21 cellular contexts compared by ENCODE assay signal in genomic region chr7:156106107-156106426, GRCh38.
"Had no signal": no experiment of that assay in that cellular context is flagged by ENCODE, and none has a peak within 500 bp of the region (broad histone marks: within the 10 kb centered on the region; RNA-seq: fewer than 3 reads in every experiment).

No MANE protein-coding gene starts in this region.

- H3K4me3 ChIP-seq: colonic mucosa, esophagus squamous epithelium, gastroesophageal sphincter, mucosa of descending colon, sigmoid colon, skin epidermis, thoracic aorta, transverse colon had no signal

- H3K27me3 Mint-ChIP-seq: stimulated activated naive B cell treated with anti-CD40 and anti-IgM and Interleukin-4, amounts not matched to agents 10 μg/mL and 1 μg/mL and 100 μg/mL, for 72 hours; stimulated activated naive CD8-positive, alpha-beta T cell treated with anti-CD3 and anti-CD28 coated beads, Interleukin-15, amount 100 ng/mL, for 72 hours had no signal

- H3K27ac Mint-ChIP-seq: immature natural killer cell; stimulated activated naive B cell treated with anti-CD40 and anti-IgM and Interleukin-4, amounts not matched to agents 10 μg/mL and 1 μg/mL and 100 μg/mL, for 72 hours; stimulated activated naive CD8-positive, alpha-beta T cell treated with anti-CD3 and anti-CD28 coated beads, Interleukin-15, amount 100 ng/mL, for 72 hours had no signal

- ATAC-seq: gastroesophageal sphincter; left colon; mucosa of descending colon; naive thymus-derived CD8-positive, alpha-beta T cell; stimulated activated naive B cell treated with anti-CD40 and anti-IgM and Interleukin-4, amounts not matched to agents 10 μg/mL and 1 μg/mL and 100 μg/mL, for 72 hours; stimulated activated naive CD8-positive, alpha-beta T cell treated with anti-CD3 and anti-CD28 coated beads, Interleukin-15, amount 100 ng/mL, for 72 hours had no signal

- H3K4me1 ChIP-seq: colonic mucosa, esophagus squamous epithelium, gastroesophageal sphincter, sigmoid colon, transverse colon had no signal

- H3K9me3 Mint-ChIP-seq: naive thymus-derived CD8-positive, alpha-beta T cell; stimulated activated naive B cell treated with anti-CD40 and anti-IgM and Interleukin-4, amounts not matched to agents 10 μg/mL and 1 μg/mL and 100 μg/mL, for 72 hours had no signal

- H3K36me3 Mint-ChIP-seq: immature natural killer cell; naive thymus-derived CD8-positive, alpha-beta T cell; stimulated activated naive B cell treated with anti-CD40 and anti-IgM and Interleukin-4, amounts not matched to agents 10 μg/mL and 1 μg/mL and 100 μg/mL, for 72 hours had no signal

- H3K4me3 Mint-ChIP-seq: immature natural killer cell; naive thymus-derived CD8-positive, alpha-beta T cell; stimulated activated naive B cell treated with anti-CD40 and anti-IgM and Interleukin-4, amounts not matched to agents 10 μg/mL and 1 μg/mL and 100 μg/mL, for 72 hours; stimulated activated naive CD8-positive, alpha-beta T cell treated with anti-CD3 and anti-CD28 coated beads, Interleukin-15, amount 100 ng/mL, for 72 hours had no signal

- H3K36me3 ChIP-seq: colonic mucosa, esophagus squamous epithelium, gastroesophageal sphincter, neutrophil, sigmoid colon, thoracic aorta, transverse colon had no signal

- H3K27me3 ChIP-seq: colonic mucosa, neutrophil, sigmoid colon, transverse colon had no signal

- H3K9me3 ChIP-seq: colonic mucosa, esophagus squamous epithelium, gastroesophageal sphincter, mucosa of descending colon, neutrophil, sigmoid colon, thoracic aorta, transverse colon had no signal

- H3K27ac ChIP-seq: colonic mucosa, esophagus squamous epithelium, gastroesophageal sphincter, neutrophil, sigmoid colon, skin epidermis, thoracic aorta, transverse colon had no signal

- H3K4me1 Mint-ChIP-seq: immature natural killer cell; naive thymus-derived CD8-positive, alpha-beta T cell; stimulated activated naive B cell treated with anti-CD40 and anti-IgM and Interleukin-4, amounts not matched to agents 10 μg/mL and 1 μg/mL and 100 μg/mL, for 72 hours; stimulated activated naive CD8-positive, alpha-beta T cell treated with anti-CD3 and anti-CD28 coated beads, Interleukin-15, amount 100 ng/mL, for 72 hours had no signal

- DNase-seq: colonic mucosa; dermis blood vessel endothelial cell; esophagus squamous epithelium; foreskin fibroblast; immature natural killer cell; left colon; mammary epithelial cell; mucosa of descending colon; naive thymus-derived CD8-positive, alpha-beta T cell; posterior cingulate gyrus; sigmoid colon; stimulated activated CD4-positive, alpha-beta T cell treated with anti-CD3 and anti-CD28 coated beads, Interleukin-2, amount 100 ng/mL, for 24 hours; stimulated activated CD4-positive, alpha-beta T cell treated with anti-CD3 and anti-CD28 coated beads, Interleukin-4, amount 100 ng/mL, for 4 hours; stimulated activated naive B cell treated with anti-CD40 and anti-IgM and Interleukin-4, amounts not matched to agents 10 μg/mL and 1 μg/mL and 100 μg/mL, for 72 hours; stimulated activated naive CD8-positive, alpha-beta T cell treated with anti-CD3 and anti-CD28 coated beads, Interleukin-15, amount 100 ng/mL, for 72 hours; substantia nigra; transverse colon had no signal
